Comparison of ENCODE assay signal across 8 cellular contexts in the genomic region with DNA sequence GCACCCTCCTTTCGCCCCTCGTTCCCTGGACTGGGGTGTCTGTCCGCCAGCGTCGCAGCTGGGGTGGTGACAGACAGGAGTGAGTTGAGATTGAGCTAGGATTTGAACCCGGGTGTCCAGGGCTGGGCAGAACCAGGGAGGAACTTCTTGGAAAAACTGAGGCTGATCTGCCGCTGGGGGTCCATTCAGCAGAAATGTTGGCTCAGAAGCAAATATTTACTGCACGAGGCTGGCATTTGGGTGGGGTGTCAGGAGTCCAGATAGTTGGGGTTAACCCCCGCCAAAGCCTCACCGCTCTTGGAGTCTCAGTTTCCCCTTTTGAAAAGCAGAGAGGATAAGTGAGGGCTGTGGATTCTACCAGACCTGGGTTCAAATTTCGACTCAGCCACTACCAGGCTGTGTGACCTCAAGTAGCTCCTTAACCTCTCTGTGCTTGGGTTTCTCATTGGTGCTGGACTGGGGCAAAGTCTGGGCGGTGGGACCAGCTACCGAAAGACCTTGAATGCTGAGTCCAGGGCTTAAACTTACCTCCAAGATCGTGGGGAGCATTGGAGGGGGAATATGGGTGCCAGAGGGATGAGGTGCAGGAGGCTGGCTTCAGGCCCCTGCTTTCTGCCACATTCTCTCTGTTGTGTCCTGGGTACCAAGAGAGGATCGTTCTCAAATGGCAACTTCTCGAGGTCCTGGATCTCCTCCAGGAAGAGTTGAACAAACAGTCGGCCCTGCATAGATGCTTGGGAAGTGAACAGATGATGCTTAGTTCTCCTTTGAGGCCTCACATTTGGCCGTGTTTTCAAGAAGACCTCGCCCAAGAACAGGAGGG. TPM values are rescaled to one million over a fixed set of nuclear protein-coding genes. Genes with fewer than 3 reads are reported as not detected.
DNase-seq lines count a peak whose midpoint lies in the region; ATAC-seq, FAIRE-seq and TF ChIP-seq lines count a peak whose summit lies in the region.

No MANE protein-coding gene starts in this region.

- H3K27ac Mint-ChIP-seq in T-helper 1 cell treated with Interleukin-12 subunit alpha and Interleukin-12 subunit beta and Interleukin-4 antibody, amounts not matched to agents 30 μg/mL and 1 μg/mL, for 36 hours = peak overlapping the region; percentile 89
- peak overlapping the region; percentile 78 for H3K27ac Mint-ChIP-seq in activated naive CD8-positive, alpha-beta T cell treated with anti-CD3 and anti-CD28 coated beads for 36 hours

- H3K4me3 ChIP-seq in kidney (ENCODE audit: low read length in 2 of 2) = peak overlapping the region; percentile 61 to 66

- peaks cover 22% of the 10 kb centered on the region for H3K4me1 Mint-ChIP-seq in T-helper 1 cell treated with Interleukin-12 subunit alpha and Interleukin-12 subunit beta and Interleukin-4 antibody, amounts not matched to agents 30 μg/mL and 1 μg/mL, for 36 hours (ENCODE audit: low read depth)
- peaks cover 29% of the 10 kb centered on the region for H3K4me1 Mint-ChIP-seq in activated naive CD8-positive, alpha-beta T cell treated with anti-CD3 and anti-CD28 coated beads for 36 hours

- H3K4me1 ChIP-seq in kidney (ENCODE audit: control insufficient read depth in 1 of 2, insufficient read depth in 1 of 2, low read depth in 1 of 2, low read length in 2 of 2) = peaks cover 12 to 13% of the 10 kb centered on the region in 2 donors

- no peak for ATAC-seq in GM21515 (IDR thresholded peaks at IDR 0.05; ENCODE audit: unreplicated experiment)
- no peak for ATAC-seq in GM18511 (IDR thresholded peaks at IDR 0.05; ENCODE audit: unreplicated experiment)

- peak overlapping the region; percentile 93 for H3K4me3 Mint-ChIP-seq in T-helper 1 cell treated with Interleukin-12 subunit alpha and Interleukin-12 subunit beta and Interleukin-4 antibody, amounts not matched to agents 30 μg/mL and 1 μg/mL, for 36 hours
- peak overlapping the region; percentile 79 for H3K4me3 Mint-ChIP-seq in activated naive CD8-positive, alpha-beta T cell treated with anti-CD3 and anti-CD28 coated beads for 36 hours

- peaks cover 11% of the 10 kb centered on the region for H3K36me3 Mint-ChIP-seq in T-helper 1 cell treated with Interleukin-12 subunit alpha and Interleukin-12 subunit beta and Interleukin-4 antibody, amounts not matched to agents 30 μg/mL and 1 μg/mL, for 36 hours (ENCODE audit: low read depth)
- H3K36me3 Mint-ChIP-seq in activated naive CD8-positive, alpha-beta T cell treated with anti-CD3 and anti-CD28 coated beads for 36 hours = peaks cover 7% of the 10 kb centered on the region

- H3K9me3 Mint-ChIP-seq in T-helper 1 cell treated with Interleukin-12 subunit alpha and Interleukin-12 subunit beta and Interleukin-4 antibody, amounts not matched to agents 30 μg/mL and 1 μg/mL, for 36 hours = no peaks in the 10 kb centered on the region
- H3K9me3 Mint-ChIP-seq in activated naive CD8-positive, alpha-beta T cell treated with anti-CD3 and anti-CD28 coated beads for 36 hours = no peaks in the 10 kb centered on the region

- no peaks in the 10 kb centered on the region for H3K9me3 ChIP-seq in kidney (ENCODE audit: control insufficient read depth in 1 of 2, low read length in 2 of 2)

- DNase-seq in T-helper 1 cell (no peak), kidney (no peak), DMS79 (lab: John Stamatoyannopoulos, UW) (no peak)
- DNase-seq in activated naive CD8-positive, alpha-beta T cell treated with anti-CD3 and anti-CD28 coated beads for 36 hours = no peak

- H3K9ac ChIP-seq in kidney (ENCODE audit: low read length in 2 of 2) = peak overlapping the region; percentile 8 to 65

- FAIRE-seq in kidney (lab: Jason Lieb, UNC) = no peak

- TF ChIP-seq CTCF in kidney (IDR thresholded peaks at IDR 0.05; ENCODE audit: borderline replicate concordance, extremely low read depth, insufficient read depth) = no peak

- intact Hi-C loops in kidney (cut with DNase I) = no loop called here

- H3K27me3 Mint-ChIP-seq in T-helper 1 cell treated with Interleukin-12 subunit alpha and Interleukin-12 subunit beta and Interleukin-4 antibody, amounts not matched to agents 30 μg/mL and 1 μg/mL, for 36 hours (ENCODE audit: low read depth) = no peaks in the 10 kb centered on the region
- no peaks in the 10 kb centered on the region for H3K27me3 Mint-ChIP-seq in activated naive CD8-positive, alpha-beta T cell treated with anti-CD3 and anti-CD28 coated beads for 36 hours

- H3K27ac ChIP-seq in kidney (ENCODE audit: low read depth in 2 of 2, low read length in 2 of 2) (peak overlapping the region in 1 of 2 donors; percentile 0), temporal lobe (ENCODE audit: low read depth, low read length) (peak overlapping the region; percentile 76)

- H3K36me3 ChIP-seq in kidney (ENCODE audit: control insufficient read depth in 1 of 2, insufficient read depth in 2 of 2, low read length in 2 of 2) = peaks cover 2 to 18% of the 10 kb centered on the region in 2 donors

RNA-seq across cellular contexts. Expression of gene MAST3, which starts 21.1 kb away (rescaled TPM):
- total RNA-seq in activated naive CD8-positive, alpha-beta T cell treated with anti-CD3 and anti-CD28 coated beads for 36 hours = 10 to 100 TPM; 11.8 to 14.4 TPM
- total RNA-seq in kidney = 16.0 TPM
- 5.6 TPM for polyA plus RNA-seq in kidney (ENCODE audit: insufficient read depth, low read depth, low replicate concordance)
- total RNA-seq in temporal lobe = 7.6 TPM

RNA-seq across cellular contexts. Expression of gene IL12RB1, which starts 31.9 kb away (rescaled TPM):
- 10 to 100 TPM; 26.5 to 26.9 TPM for total RNA-seq in activated naive CD8-positive, alpha-beta T cell treated with anti-CD3 and anti-CD28 coated beads for 36 hours
- 3.2 TPM for total RNA-seq in kidney
- 0.45 TPM for polyA plus RNA-seq in kidney (ENCODE audit: insufficient read depth, low read depth, low replicate concordance)
- total RNA-seq in temporal lobe = not detected

RNA-seq across cellular contexts. Expression of gene PIK3R2, which starts 34.3 kb away (rescaled TPM):
- total RNA-seq in activated naive CD8-positive, alpha-beta T cell treated with anti-CD3 and anti-CD28 coated beads for 36 hours = 10 to 100 TPM; 18.5 to 21.1 TPM
- total RNA-seq in kidney (29.6 TPM), temporal lobe (62.7 TPM)
- 10.1 TPM for polyA plus RNA-seq in kidney (ENCODE audit: insufficient read depth, low read depth, low replicate concordance)

RNA-seq across cellular contexts. Expression of gene IFI30, which starts 55.0 kb away (rescaled TPM):
- total RNA-seq in activated naive CD8-positive, alpha-beta T cell treated with anti-CD3 and anti-CD28 coated beads for 36 hours = 10 to 100 TPM; 24.7 to 28.1 TPM
- total RNA-seq in kidney (109 TPM), temporal lobe (under 0.01 TPM)
- 173 TPM for polyA plus RNA-seq in kidney (ENCODE audit: insufficient read depth, low read depth, low replicate concordance)
